27 cellular contexts compared by ENCODE assay signal in the genomic region with DNA sequence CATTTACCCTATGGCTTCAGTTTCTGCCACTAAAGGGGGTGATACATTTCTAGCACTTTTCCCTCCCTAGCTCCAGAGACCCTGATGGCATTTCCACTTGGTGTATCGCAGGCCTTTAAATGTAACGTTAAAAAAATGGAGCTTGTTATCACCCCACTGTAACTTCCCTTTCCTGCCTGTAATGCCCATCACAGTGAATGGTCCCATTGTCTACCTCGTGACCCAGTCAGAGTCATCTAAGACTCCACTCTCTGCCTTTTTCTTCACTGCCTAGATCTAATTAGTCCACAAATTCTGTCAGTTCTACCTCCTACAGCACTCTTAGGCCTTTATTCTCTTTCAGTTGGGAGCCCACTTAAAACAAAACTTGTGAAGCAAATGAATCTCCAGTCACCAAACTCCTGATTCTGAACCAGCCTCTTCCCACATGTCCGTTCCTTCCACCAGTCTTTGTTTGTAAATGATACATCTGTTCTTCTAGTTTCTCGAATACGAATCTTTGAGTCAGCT.
DNase-seq lines count a peak whose midpoint lies in the region; TF ChIP-seq lines count a peak whose summit lies in the region.
"Had no signal": no experiment of that assay in that cellular context is flagged by ENCODE, and none has a peak within 500 bp of the region (broad histone marks: within the 10 kb centered on the region; RNA-seq: fewer than 3 reads in every experiment).

No MANE protein-coding gene starts in this region.

- no peak overlapping the region for H3K27ac Mint-ChIP-seq in CD14-positive monocyte
- H3K27ac Mint-ChIP-seq: activated CD4-positive, alpha-beta memory T cell treated with anti-CD3 and anti-CD28 coated beads for 36 hours; activated naive CD8-positive, alpha-beta T cell treated with anti-CD3 and anti-CD28 coated beads, Interleukin-2, amount 50 U/mL, for 24 hours; B cell; CD8-positive, alpha-beta memory T cell; IgD-negative memory B cell; progenitor cell of endocrine pancreas had no signal

- H3K27me3 Mint-ChIP-seq in CD14-positive monocyte (ENCODE audit: low read depth in 3 of 3) = peaks cover 0 to 2% (median 1%) of the 10 kb centered on the region in 3 donors
- H3K27me3 Mint-ChIP-seq: activated CD4-positive, alpha-beta memory T cell treated with anti-CD3 and anti-CD28 coated beads for 36 hours; B cell had no signal

- H3K4me1 Mint-ChIP-seq in CD14-positive monocyte = no peaks in the 10 kb centered on the region
- H3K4me1 Mint-ChIP-seq: B cell; CD8-positive, alpha-beta memory T cell; IgD-negative memory B cell had no signal

- H3K27ac ChIP-seq in caudate nucleus (ENCODE audit: low read depth, low read length) = peak overlapping the region; percentile 91
- H3K27ac ChIP-seq: gastroesophageal sphincter, tibial artery had no signal

- H3K9me3 Mint-ChIP-seq in CD14-positive monocyte = peaks cover 0 to 2% (median 0%) of the 10 kb centered on the region in 7 donors
- H3K9me3 Mint-ChIP-seq: activated CD4-positive, alpha-beta memory T cell treated with anti-CD3 and anti-CD28 coated beads for 36 hours; activated naive CD8-positive, alpha-beta T cell treated with anti-CD3 and anti-CD28 coated beads, Interleukin-2, amount 50 U/mL, for 24 hours; CD8-positive, alpha-beta memory T cell; IgD-negative memory B cell; stimulated activated naive CD8-positive, alpha-beta T cell treated with anti-CD3 and anti-CD28 coated beads, Interleukin-15, amount 100 ng/mL, for 72 hours had no signal

- TF ChIP-seq CTCF in CD14-positive monocyte (IDR thresholded peaks at IDR 0.05) = no peak

- DNase-seq in HT1080 (ENCODE audit: low read depth) (peak; percentile 46), caudate nucleus (lab: John Stamatoyannopoulos, UW) (peak in 19 of 61 donors; percentile 5 to 45 (median 27)), islet precursor cell (peak; percentile 59), pons (ENCODE audit: low spot score) (peak; percentile 90), NCI-H345 (lab: John Stamatoyannopoulos, UW) (no peak), NCI-H2081 (lab: John Stamatoyannopoulos, UW) (no peak), CD14-positive monocyte (ENCODE audit: low spot score) (no peak)
- no peak for DNase-seq in activated CD8-positive, alpha-beta memory T cell treated with anti-CD3 and anti-CD28 coated beads, Interleukin-2, amount 50 U/mL, for 48 hours
- DNase-seq: activated CD4-positive, alpha-beta memory T cell treated with anti-CD3 and anti-CD28 coated beads for 36 hours; activated naive CD4-positive, alpha-beta T cell; activated naive CD8-positive, alpha-beta T cell treated with anti-CD3 and anti-CD28 coated beads, Interleukin-2, amount 50 U/mL, for 24 hours; CD8-positive, alpha-beta memory T cell; DMS53; mammary epithelial cell; NCI-H1048; NCI-H1694; NCI-H2171; NCI-H524; Right ventricle myocardium superior; stimulated activated CD4-positive, alpha-beta T cell treated with anti-CD3 and anti-CD28 coated beads, Interleukin-2, amount 100 ng/mL, for 48 hours; stimulated activated naive CD8-positive, alpha-beta T cell treated with anti-CD3 and anti-CD28 coated beads, Interleukin-15, amount 100 ng/mL, for 72 hours; T-helper 2 cell; tibial artery had no signal

- H3K4me3 Mint-ChIP-seq in CD14-positive monocyte = no peak overlapping the region
- H3K4me3 Mint-ChIP-seq: activated CD4-positive, alpha-beta memory T cell treated with anti-CD3 and anti-CD28 coated beads for 36 hours; activated naive CD8-positive, alpha-beta T cell treated with anti-CD3 and anti-CD28 coated beads, Interleukin-2, amount 50 U/mL, for 24 hours; B cell; CD8-positive, alpha-beta memory T cell; IgD-negative memory B cell; stimulated activated naive CD8-positive, alpha-beta T cell treated with anti-CD3 and anti-CD28 coated beads, Interleukin-15, amount 100 ng/mL, for 72 hours had no signal

- H3K36me3 Mint-ChIP-seq in CD14-positive monocyte = no peaks in the 10 kb centered on the region
- H3K36me3 Mint-ChIP-seq: activated CD4-positive, alpha-beta memory T cell treated with anti-CD3 and anti-CD28 coated beads for 36 hours; CD8-positive, alpha-beta memory T cell; IgD-negative memory B cell had no signal

- intact Hi-C loops in CD14-positive monocyte (cut with micrococcal nuclease) = no loop called here

Comparison
In these comparisons a context has a peak if more than half of its experiments do, and no peak if none do; other contexts are left out.
1. DNase-seq: peak in HT1080 (single experiment), islet precursor cell (single experiment) and pons (single experiment); none in activated CD8-positive, alpha-beta memory T cell treated with anti-CD3 and anti-CD28 coated beads, Interleukin-2, amount 50 U/mL, for 48 hours (single experiment), NCI-H345 (single experiment), NCI-H2081 (0 of 2) and CD14-positive monocyte (single experiment).